ENCODE assay signal across 8 cellular contexts in genomic region chr12:71840226-71840847, GRCh38. TPM values are rescaled to one million over a fixed set of nuclear protein-coding genes. Genes with fewer than 3 reads are reported as not detected.
A peak's percentile ranks its signal among the peaks of the same experiment; 100 is the strongest.
DNase-seq lines count a peak whose midpoint lies in the region; ATAC-seq and TF ChIP-seq lines count a peak whose summit lies in the region.

No MANE protein-coding gene starts in this region.

- peaks cover 4 to 16% of the 10 kb centered on the region in 2 donors for H3K36me3 Mint-ChIP-seq in CD4-positive, alpha-beta memory T cell
- peaks cover 11% of the 10 kb centered on the region for H3K36me3 Mint-ChIP-seq in T-cell
- peaks cover 6% of the 10 kb centered on the region for H3K36me3 Mint-ChIP-seq in natural killer cell treated with Interleukin-12 subunit alpha and Interleukin-12 subunit beta and Interleukin-15 and Interleukin-18, amount 100 ng/mL, for 72 hours

- peak overlapping the region; percentile 98 for H3K27ac ChIP-seq in CD4-positive, alpha-beta memory T cell (ENCODE audit: low read depth, low read length)
- H3K27ac ChIP-seq in HL-60 (replicated peaks): peak overlapping the region; percentile 86

- peak overlapping the region; percentile 90 to 98 (median 96) for H3K4me3 Mint-ChIP-seq in CD4-positive, alpha-beta memory T cell
- H3K4me3 Mint-ChIP-seq in T-cell: peak overlapping the region; percentile 92 to 98 (median 97)
- peak overlapping the region; percentile 98 for H3K4me3 Mint-ChIP-seq in natural killer cell treated with Interleukin-12 subunit alpha and Interleukin-12 subunit beta and Interleukin-15 and Interleukin-18, amount 100 ng/mL, for 72 hours

- peak overlapping the region; percentile 94 to 99 (median 98) for H3K27ac Mint-ChIP-seq in CD4-positive, alpha-beta memory T cell
- H3K27ac Mint-ChIP-seq in T-cell: peak overlapping the region; percentile 96 to 99
- peak overlapping the region; percentile 92 to 96 for H3K27ac Mint-ChIP-seq in natural killer cell treated with Interleukin-12 subunit alpha and Interleukin-12 subunit beta and Interleukin-15 and Interleukin-18, amount 100 ng/mL, for 72 hours

- peaks cover 30 to 49% (median 40%) of the 10 kb centered on the region in 4 donors for H3K4me1 Mint-ChIP-seq in CD4-positive, alpha-beta memory T cell
- peaks cover 46 to 57% (median 55%) of the 10 kb centered on the region in 3 donors for H3K4me1 Mint-ChIP-seq in T-cell
- H3K4me1 Mint-ChIP-seq in natural killer cell treated with Interleukin-12 subunit alpha and Interleukin-12 subunit beta and Interleukin-15 and Interleukin-18, amount 100 ng/mL, for 72 hours (ENCODE audit: low read depth in 2 of 2): peaks cover 22 to 45% of the 10 kb centered on the region in 2 donors

- TF ChIP-seq POLR2A in erythroblast (IDR thresholded peaks at IDR 0.05; ENCODE audit: low read length): no peak

- TF ChIP-seq CTCF in HL-60 (IDR thresholded peaks at IDR 0.05; ENCODE audit: insufficient read depth, low read length): no peak

- peak in 3 of 5 donors; percentile 6 to 21 (median 10) for DNase-seq in CD4-positive, alpha-beta memory T cell
- DNase-seq in HL-60 (ENCODE audit: low read depth in 1 of 2, low spot score in 1 of 2): peak in 1 of 2 experiments; percentile 28
- peak in 20 of 34 experiments; percentile 4 to 43 (median 18) for DNase-seq in T-cell
- DNase-seq in erythroblast (lab: John Stamatoyannopoulos, UW): peak; percentile 80 to 88
- no peak for DNase-seq in natural killer cell treated with Interleukin-12 subunit alpha and Interleukin-12 subunit beta and Interleukin-15 and Interleukin-18, amount 100 ng/mL, for 72 hours (ENCODE audit: low spot score)
- DNase-seq in NCI-H510A treated with DMSO at 0.1 percent for 48 hours (lab: John Stamatoyannopoulos, UW): no peak
- DNase-seq in central memory CD4-positive, alpha-beta T cell: no peak

- peaks cover 0 to 1% of the 10 kb centered on the region in 2 donors for H3K27me3 Mint-ChIP-seq in CD4-positive, alpha-beta memory T cell
- peaks cover 0 to under 1% of the 10 kb centered on the region in 2 donors for H3K27me3 Mint-ChIP-seq in T-cell
- peaks cover 2 to 8% of the 10 kb centered on the region in 2 donors for H3K27me3 Mint-ChIP-seq in natural killer cell treated with Interleukin-12 subunit alpha and Interleukin-12 subunit beta and Interleukin-15 and Interleukin-18, amount 100 ng/mL, for 72 hours

- ATAC-seq in GM19328 (IDR thresholded peaks at IDR 0.05; ENCODE audit: unreplicated experiment) (peak; percentile 3), T-cell (replicated peaks in 1 of 4) (peak; percentile 24 to 37 (median 30))
- ATAC-seq in natural killer cell treated with Interleukin-12 subunit alpha and Interleukin-12 subunit beta and Interleukin-15 and Interleukin-18, amount 100 ng/mL, for 72 hours: peak; percentile 21 to 22

- POLR2A ChIA-PET in CD4-positive, alpha-beta memory T cell (lab: Charles Lee; ENCODE audit: partially characterized antibody): interaction anchor here (1.1 to 4.6 kb wide), 6 partner anchors 9 to 177 kb away, joined by 4 to 35 read pairs (median 17); partner anchors contain the start of genes RAB21, THAP2, TMEM19 and ZFC3H1
- POLR2A ChIA-PET in T-cell (lab: Charles Lee): interaction anchor here (0.6 to 1.8 kb wide), 9 partner anchors 8 to 177 kb away, joined by 3 to 10 read pairs (median 3); partner anchors contain the start of genes THAP2 (in 1 of the 2) and ZFC3H1 (in 1 of the 2)

- no peaks in the 10 kb centered on the region for H3K36me3 ChIP-seq in CD4-positive, alpha-beta memory T cell (ENCODE audit: insufficient read depth, low read length)

- CTCF ChIA-PET in CD4-positive, alpha-beta memory T cell (lab: Charles Lee; ENCODE audit: partially characterized antibody): interaction anchor here (0.9 to 3.0 kb wide), 4 partner anchors 9 to 156 kb away, joined by 3 to 19 read pairs (median 5); no protein-coding TSS in a partner anchor
- CTCF ChIA-PET in T-cell (lab: Charles Lee): interaction anchor here (1.1 to 2.9 kb wide), 3 partner anchors 60 to 95 kb away, joined by 3 to 19 read pairs (median 7); no protein-coding TSS in a partner anchor

- H3K9me3 Mint-ChIP-seq in CD4-positive, alpha-beta memory T cell: peaks cover 0 to 2% (median 0%) of the 10 kb centered on the region in 8 donors
- H3K9me3 Mint-ChIP-seq in T-cell: no peaks in the 10 kb centered on the region
- no peaks in the 10 kb centered on the region for H3K9me3 Mint-ChIP-seq in natural killer cell treated with Interleukin-12 subunit alpha and Interleukin-12 subunit beta and Interleukin-15 and Interleukin-18, amount 100 ng/mL, for 72 hours

- no peaks in the 10 kb centered on the region for H3K27me3 ChIP-seq in CD4-positive, alpha-beta memory T cell (ENCODE audit: insufficient read depth, low read length)
- H3K27me3 ChIP-seq in HL-60 (ENCODE audit: insufficient read depth, poor library complexity, severe bottlenecking): no peaks in the 10 kb centered on the region

- H3K4me3 ChIP-seq in CD4-positive, alpha-beta memory T cell (ENCODE audit: low read length in 2 of 2): peak overlapping the region; percentile 78 to 90
- H3K4me3 ChIP-seq in HL-60 (replicated peaks; ENCODE audit: insufficient read depth, low read length): peak overlapping the region; percentile 62

- intact Hi-C loops in CD4-positive, alpha-beta memory T cell (cut with micrococcal nuclease): no loop called here

- no peaks in the 10 kb centered on the region for H3K9me3 ChIP-seq in CD4-positive, alpha-beta memory T cell (ENCODE audit: control insufficient read depth in 1 of 2, low read length in 2 of 2)

- peaks cover 53% of the 10 kb centered on the region for H3K4me1 ChIP-seq in CD4-positive, alpha-beta memory T cell (ENCODE audit: insufficient read depth, low read length)

RNA-seq across cellular contexts. Expression of gene TBC1D15, which starts 0.8 kb away (rescaled TPM):
- 10 to 100 TPM; 88.5 to 97.3 TPM for total RNA-seq in CD4-positive, alpha-beta memory T cell
- 10 to 100 TPM; 37.4 to 46.3 TPM for polyA plus RNA-seq in CD4-positive, alpha-beta memory T cell
- 10 to 100 TPM; 63.8 to 85.9 (median 71.3) TPM for total RNA-seq in T-cell
- total RNA-seq in natural killer cell treated with Interleukin-12 subunit alpha and Interleukin-12 subunit beta and Interleukin-15 and Interleukin-18, amount 100 ng/mL, for 72 hours: 10 to 100 TPM; 29.9 to 31.2 TPM

Comparison
In these comparisons a context has a peak if more than half of its experiments do, and no peak if none do; other contexts are left out.
1. DNase-seq: peak in CD4-positive, alpha-beta memory T cell (3 of 5), T-cell (20 of 34) and erythroblast (2 of 2); none in natural killer cell treated with Interleukin-12 subunit alpha and Interleukin-12 subunit beta and Interleukin-15 and Interleukin-18, amount 100 ng/mL, for 72 hours (single experiment), NCI-H510A treated with DMSO at 0.1 percent for 48 hours (single experiment) and central memory CD4-positive, alpha-beta T cell (single experiment).
2. Peak in every context shown above with its lines, with median percentiles within 50 percentile points of each other: H3K27ac Mint-ChIP-seq, H3K4me3 Mint-ChIP-seq and ATAC-seq.